12 cellular contexts compared by ENCODE assay signal in the genomic region with DNA sequence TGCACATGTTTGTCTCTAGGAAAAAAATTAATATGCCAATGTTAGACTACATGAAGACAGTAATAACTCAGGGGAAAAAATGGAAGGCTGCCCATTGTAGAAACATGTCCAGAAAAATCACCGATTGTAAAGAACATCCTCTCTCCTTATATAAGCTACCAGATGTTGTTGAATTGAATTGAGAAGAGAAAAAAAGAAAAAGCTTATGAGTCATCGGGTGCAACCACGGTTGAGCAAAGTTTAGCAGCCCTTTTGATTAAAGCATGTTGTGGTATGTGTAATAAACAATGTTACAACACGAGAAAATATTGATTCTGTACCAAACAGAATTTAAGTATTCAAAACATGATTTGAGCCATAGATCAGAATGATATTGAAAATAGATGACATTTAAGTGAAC.
DNase-seq lines count a peak whose midpoint lies in the region; ATAC-seq, FAIRE-seq and TF ChIP-seq lines count a peak whose summit lies in the region.
"Had no signal": no experiment of that assay in that cellular context is flagged by ENCODE, and none has a peak within 500 bp of the region (broad histone marks: within the 10 kb centered on the region; RNA-seq: fewer than 3 reads in every experiment).

No MANE protein-coding gene starts in this region.

- H2BK5ac ChIP-seq in H9 (ENCODE audit: insufficient read length, low read length), result no peak overlapping the region

- DNase-seq in MCF 10A (ENCODE audit: unreplicated experiment) (peak; percentile 72), breast epithelium (ENCODE audit: low spot score in 2 of 2) (no peak), RCC 7860 (ENCODE audit: low spot score) (no peak), epithelial cell of esophagus (ENCODE audit: low read depth) (peak; percentile 84), H9 (no peak), hypothalamus (lab: John Stamatoyannopoulos, UW) (no peak), HUDEP-2 (lab: John Stamatoyannopoulos, UW; ENCODE audit: unreplicated experiment in 76 of 76) (no peak)
- no peak for DNase-seq in stimulated activated naive CD8-positive, alpha-beta T cell treated with anti-CD3 and anti-CD28 coated beads, Interleukin-15, amount 100 ng/mL, for 72 hours
- DNase-seq: cortex of kidney, DMS79 treated with DMSO at 0.1 percent for 48 hours, naive B cell had no signal

- TF ChIP-seq CTCF in MCF 10A (IDR thresholded peaks at IDR 0.05; ENCODE audit: unreplicated experiment) (no peak), breast epithelium (IDR thresholded peaks at IDR 0.05) (no peak), epithelial cell of esophagus (IDR thresholded peaks at IDR 0.05; ENCODE audit: insufficient read depth, low read depth, low read length, missing control alignments) (no peak), H9 (conservative IDR thresholded peaks at IDR 0.05) (no peak)

- no peak overlapping the region for H3K18ac ChIP-seq in H9 (ENCODE audit: insufficient read length, low read depth, low read length)

- no peak for TF ChIP-seq POLR2A in breast epithelium (IDR thresholded peaks at IDR 0.05)

- no peak overlapping the region for H4K8ac ChIP-seq in H9 (replicated peaks; ENCODE audit: insufficient read length, low read depth, low read length)

- H3K27me3 ChIP-seq in breast epithelium (no peaks in the 10 kb centered on the region), H9 (ENCODE audit: insufficient read depth, low read length) (no peaks in the 10 kb centered on the region)

- H3K79me2 ChIP-seq in H9 (ENCODE audit: insufficient read depth, low read length), result no peaks in the 10 kb centered on the region

- no peak overlapping the region for H3K4ac ChIP-seq in H9 (ENCODE audit: low read depth, low read length)

- POLR2A ChIA-PET in MCF 10A (lab: Yijun Ruan, JAX), result interaction anchor here (0.6 to 2.6 kb wide), 6 partner anchors 23 to 237 kb away, joined by 3 to 9 read pairs (median 4); no protein-coding TSS in a partner anchor

- H3K9ac ChIP-seq in H9 (ENCODE audit: extremely low read depth, insufficient read length, low read length), result no peak overlapping the region
- H3K9ac ChIP-seq: KMS-11 had no signal

- no peak overlapping the region for H2AFZ ChIP-seq in H9 (ENCODE audit: low read length)

- H3K56ac ChIP-seq in H9 (ENCODE audit: insufficient read length, low read depth, low read length), result no peak overlapping the region

- peak overlapping the region; percentile 53 for H3K4me3 Mint-ChIP-seq in MCF 10A (ENCODE audit: unreplicated experiment)
- H3K4me3 Mint-ChIP-seq in stimulated activated naive CD8-positive, alpha-beta T cell treated with anti-CD3 and anti-CD28 coated beads, Interleukin-15, amount 100 ng/mL, for 72 hours, result peak overlapping the region; percentile 3 to 24
- H3K4me3 Mint-ChIP-seq in H9, result no peak overlapping the region
- H3K4me3 Mint-ChIP-seq: naive B cell had no signal

- no peaks in the 10 kb centered on the region for H3K9me3 Mint-ChIP-seq in MCF 10A (ENCODE audit: unreplicated experiment)
- no peaks in the 10 kb centered on the region for H3K9me3 Mint-ChIP-seq in stimulated activated naive CD8-positive, alpha-beta T cell treated with anti-CD3 and anti-CD28 coated beads, Interleukin-15, amount 100 ng/mL, for 72 hours
- H3K9me3 Mint-ChIP-seq in H9, result no peaks in the 10 kb centered on the region

- peak; percentile 63 for FAIRE-seq in RCC 7860 (lab: Jason Lieb, UNC)

- intact Hi-C loops in MCF 10A (cut with micrococcal nuclease) (loop anchor here (5.0 kb wide), 1 partner anchor 76 kb away; no protein-coding TSS in a partner anchor), breast epithelium (cut with DNase I; ENCODE audit: low total_unique reads) (no loop called here)

- H3K79me1 ChIP-seq in H9 (ENCODE audit: insufficient read depth, low read depth, low read length, poor library complexity, severe bottlenecking), result no peaks in the 10 kb centered on the region

- H3K36me3 ChIP-seq in breast epithelium, result no peaks in the 10 kb centered on the region

- no peak overlapping the region for H4K5ac ChIP-seq in H9 (ENCODE audit: insufficient read length, low read depth, low read length)

- no peak overlapping the region for H2AK5ac ChIP-seq in H9 (ENCODE audit: insufficient read length, low read length)

- no peak overlapping the region for H3K14ac ChIP-seq in H9 (ENCODE audit: insufficient read depth, low read length)

- H4K91ac ChIP-seq in H9 (ENCODE audit: insufficient read length, low read depth, low read length), result no peak overlapping the region

- H3K27ac ChIP-seq in breast epithelium, result no peak overlapping the region
- no peak overlapping the region for H3K27ac ChIP-seq in H9 (ENCODE audit: insufficient read length, low read depth, low read length)
- H3K27ac ChIP-seq: KMS-11 had no signal

- H3K9me3 ChIP-seq in breast epithelium, result no peaks in the 10 kb centered on the region
- H3K9me3 ChIP-seq in H9 (ENCODE audit: control insufficient read depth, low read depth, low read length), result no peaks in the 10 kb centered on the region

- ATAC-seq in stimulated activated naive CD8-positive, alpha-beta T cell treated with anti-CD3 and anti-CD28 coated beads, Interleukin-15, amount 100 ng/mL, for 72 hours, result no peak

- no peak overlapping the region for H3K4me3 ChIP-seq in breast epithelium
- H3K4me3 ChIP-seq in epithelial cell of esophagus (ENCODE audit: low read length), result no peak overlapping the region

- no CpG with 5 or more reads among the region's 4 CpGs for WGBS in H9 (ENCODE audit: extremely low coverage, insufficient read length, low lambda C conversion rate)

- H2BK120ac ChIP-seq in H9 (ENCODE audit: low read depth, low read length, poor library complexity, severe bottlenecking), result no peak overlapping the region

- H3K27me3 Mint-ChIP-seq in MCF 10A (ENCODE audit: insufficient read depth, unreplicated experiment) (no peaks in the 10 kb centered on the region), H9 (ENCODE audit: low read depth) (peaks cover 1% of the 10 kb centered on the region; the same call in 1 of the 2 replicates)
- no peaks in the 10 kb centered on the region for H3K27me3 Mint-ChIP-seq in stimulated activated naive CD8-positive, alpha-beta T cell treated with anti-CD3 and anti-CD28 coated beads, Interleukin-15, amount 100 ng/mL, for 72 hours
- H3K27me3 Mint-ChIP-seq: naive B cell had no signal

- H2BK20ac ChIP-seq in H9 (ENCODE audit: low read depth, low read length, poor library complexity, severe bottlenecking), result no peak overlapping the region

- H3K27ac Mint-ChIP-seq in MCF 10A (ENCODE audit: low read depth, unreplicated experiment) (no peak overlapping the region), H9 (no peak overlapping the region; a peak in 1 of 7 replicates)
- H3K27ac Mint-ChIP-seq in stimulated activated naive CD8-positive, alpha-beta T cell treated with anti-CD3 and anti-CD28 coated beads, Interleukin-15, amount 100 ng/mL, for 72 hours, result no peak overlapping the region

- no peak overlapping the region for H2BK15ac ChIP-seq in H9 (ENCODE audit: low read depth, low read length)

- no peak overlapping the region for H3K4me2 ChIP-seq in H9 (ENCODE audit: insufficient read depth, insufficient read length, low read length)
- H3K4me2 ChIP-seq: KMS-11 had no signal

- CTCF ChIA-PET in MCF 10A (lab: Yijun Ruan, JAX), result no interaction called here

- H3T11ph ChIP-seq in H9 (ENCODE audit: low read length), result no peak overlapping the region

- H3K4me1 ChIP-seq in breast epithelium, result no peaks in the 10 kb centered on the region
- no peaks in the 10 kb centered on the region for H3K4me1 ChIP-seq in H9 (ENCODE audit: insufficient read depth, low read length)

- H4K20me1 ChIP-seq in H9 (ENCODE audit: control insufficient read depth, insufficient read depth, insufficient read length), result no peaks in the 10 kb centered on the region

- H3K23ac ChIP-seq in H9 (ENCODE audit: insufficient read length, low read depth, low read length), result no peak overlapping the region

- peaks cover 7% of the 10 kb centered on the region for H3K36me3 Mint-ChIP-seq in MCF 10A (ENCODE audit: insufficient read depth, unreplicated experiment)
- H3K36me3 Mint-ChIP-seq in H9 (ENCODE audit: insufficient read depth in 1 of 3, low read depth in 3 of 3), result no peaks in the 10 kb centered on the region
- H3K36me3 Mint-ChIP-seq: naive B cell had no signal

- H3K4me1 Mint-ChIP-seq in MCF 10A (ENCODE audit: insufficient read depth, unreplicated experiment), result peaks cover 33% of the 10 kb centered on the region
- H3K4me1 Mint-ChIP-seq in stimulated activated naive CD8-positive, alpha-beta T cell treated with anti-CD3 and anti-CD28 coated beads, Interleukin-15, amount 100 ng/mL, for 72 hours, result peaks cover 38% of the 10 kb centered on the region
- no peaks in the 10 kb centered on the region for H3K4me1 Mint-ChIP-seq in H9
- H3K4me1 Mint-ChIP-seq: naive B cell had no signal

- no peak overlapping the region for H2BK12ac ChIP-seq in H9 (ENCODE audit: insufficient read length, low read depth, low read length)

- no TSS peak for BruUV-seq in MCF 10A (replicated peaks; lab: Mats Ljungman, UMichigan)

- H3K23me2 ChIP-seq in H9 (ENCODE audit: insufficient read length, low read depth, low read length, poor library complexity, severe bottlenecking), result no peaks in the 10 kb centered on the region

Comparison
In these comparisons a context has a peak if more than half of its experiments do, and no peak if none do; other contexts are left out.
1. DNase-seq: peak in MCF 10A (single experiment) and epithelial cell of esophagus (single experiment); none in breast epithelium (0 of 2), RCC 7860 (single experiment), stimulated activated naive CD8-positive, alpha-beta T cell treated with anti-CD3 and anti-CD28 coated beads, Interleukin-15, amount 100 ng/mL, for 72 hours (0 of 2), H9 (single experiment), hypothalamus (0 of 51) and HUDEP-2 (0 of 76).
2. H3K4me3 Mint-ChIP-seq: peak in MCF 10A (single experiment) and stimulated activated naive CD8-positive, alpha-beta T cell treated with anti-CD3 and anti-CD28 coated beads, Interleukin-15, amount 100 ng/mL, for 72 hours (2 of 2); none in H9 (0 of 2).